In the genomic region with DNA sequence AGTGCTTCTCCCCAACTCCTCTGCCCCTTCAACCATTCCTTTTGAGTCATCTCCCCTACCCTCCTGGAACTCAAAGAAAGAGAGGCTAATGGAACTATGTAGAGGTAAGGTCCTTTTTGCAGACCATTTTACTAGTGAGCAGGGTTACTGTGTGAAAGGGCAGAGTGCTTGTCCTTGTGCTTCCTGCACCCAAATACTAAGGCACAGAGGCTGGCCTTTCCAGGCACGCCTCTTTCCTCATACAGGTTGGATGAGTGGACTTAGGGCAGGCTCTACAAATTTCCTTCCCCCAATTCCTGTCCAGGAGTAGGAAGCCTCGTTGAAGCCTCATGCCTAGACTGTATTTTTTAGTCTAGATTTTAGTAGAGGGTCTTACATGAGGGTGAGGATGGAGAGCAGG, we compare ENCODE assay signal across 22 cellular contexts.
"Had no signal": no experiment of that assay in that cellular context is flagged by ENCODE, and none has a peak within 500 bp of the region (broad histone marks: within the 10 kb centered on the region; RNA-seq: fewer than 3 reads in every experiment).

No MANE protein-coding gene starts in this region.

- H3K4me1 ChIP-seq: left lung, spleen had no signal

- ATAC-seq: gastroesophageal sphincter; left lung; lower lobe of right lung; natural killer cell treated with Interleukin-12 subunit alpha and Interleukin-12 subunit beta and Interleukin-15 and Interleukin-18, amount 100 ng/mL, for 72 hours; stimulated activated memory B cell treated with anti-CD40 and anti-IgM and Interleukin-4, amounts not matched to agents 10 μg/mL and 1 μg/mL and 100 μg/mL, for 72 hours had no signal

- H3K4me3 ChIP-seq: gastroesophageal sphincter, left lung, lower lobe of right lung, ovary, spleen, testis, tibial nerve had no signal

- H3K36me3 Mint-ChIP-seq: memory B cell; natural killer cell treated with Interleukin-12 subunit alpha and Interleukin-12 subunit beta and Interleukin-15 and Interleukin-18, amount 100 ng/mL, for 72 hours; stimulated activated memory B cell treated with anti-CD40 and anti-IgM and Interleukin-4, amounts not matched to agents 10 μg/mL and 1 μg/mL and 100 μg/mL, for 72 hours had no signal

- H3K4me3 Mint-ChIP-seq: endodermal cell; memory B cell; natural killer cell treated with Interleukin-12 subunit alpha and Interleukin-12 subunit beta and Interleukin-15 and Interleukin-18, amount 100 ng/mL, for 72 hours; stimulated activated memory B cell treated with anti-CD40 and anti-IgM and Interleukin-4, amounts not matched to agents 10 μg/mL and 1 μg/mL and 100 μg/mL, for 72 hours; stimulated activated naive CD8-positive, alpha-beta T cell treated with anti-CD3 and anti-CD28 coated beads, Interleukin-15, Interleukin-2, amounts not matched to agents 100 ng/mL and 50 ng/mL, for 24 hours had no signal

- H3K9me3 Mint-ChIP-seq: endodermal cell; memory B cell; natural killer cell treated with Interleukin-12 subunit alpha and Interleukin-12 subunit beta and Interleukin-15 and Interleukin-18, amount 100 ng/mL, for 72 hours; stimulated activated memory B cell treated with anti-CD40 and anti-IgM and Interleukin-4, amounts not matched to agents 10 μg/mL and 1 μg/mL and 100 μg/mL, for 72 hours; stimulated activated naive CD8-positive, alpha-beta T cell treated with anti-CD3 and anti-CD28 coated beads, Interleukin-15, Interleukin-2, amounts not matched to agents 100 ng/mL and 50 ng/mL, for 24 hours had no signal

- DNase-seq: cerebellar nuclear complex; dermis blood vessel endothelial cell; endodermal cell; glutamatergic neuron; islet precursor cell; left lung; lower lobe of right lung; midbrain; nucleus accumbens; ovary; spleen; stimulated activated CD4-positive, alpha-beta T cell treated with anti-CD3 and anti-CD28 coated beads, Interleukin-15, amount 100 ng/mL, for 24 hours; stimulated activated CD4-positive, alpha-beta T cell treated with anti-CD3 and anti-CD28 coated beads, Interleukin-1b, Interleukin-23, amount 100 ng/mL, for 48 hours; stimulated activated CD4-positive, alpha-beta T cell treated with anti-CD3 and anti-CD28 coated beads, Interleukin-4, amount 100 ng/mL, for 24 hours; testis had no signal

- H3K4me1 Mint-ChIP-seq: memory B cell; stimulated activated memory B cell treated with anti-CD40 and anti-IgM and Interleukin-4, amounts not matched to agents 10 μg/mL and 1 μg/mL and 100 μg/mL, for 72 hours had no signal

- H3K27ac Mint-ChIP-seq: endodermal cell; memory B cell; natural killer cell treated with Interleukin-12 subunit alpha and Interleukin-12 subunit beta and Interleukin-15 and Interleukin-18, amount 100 ng/mL, for 72 hours; stimulated activated memory B cell treated with anti-CD40 and anti-IgM and Interleukin-4, amounts not matched to agents 10 μg/mL and 1 μg/mL and 100 μg/mL, for 72 hours; stimulated activated naive CD8-positive, alpha-beta T cell treated with anti-CD3 and anti-CD28 coated beads, Interleukin-15, Interleukin-2, amounts not matched to agents 100 ng/mL and 50 ng/mL, for 24 hours had no signal

- H3K27ac ChIP-seq: left lung, ovary, spleen, testis had no signal

- H3K36me3 ChIP-seq: gastroesophageal sphincter, left lung, lower lobe of right lung, ovary, spleen, tibial nerve had no signal

- FAIRE-seq: colon had no signal

- H3K27me3 ChIP-seq: gastroesophageal sphincter, ovary, testis, tibial nerve had no signal

- H3K9me3 ChIP-seq: gastroesophageal sphincter, left lung, lower lobe of right lung, ovary, spleen, testis, tibial nerve had no signal
